ENCODE assay signal across 28 cellular contexts in genomic region chr3:187821616-187822317, GRCh38.
DNase-seq lines count a peak whose midpoint lies in the region; ATAC-seq lines count a peak whose summit lies in the region.
"Had no signal": no experiment of that assay in that cellular context is flagged by ENCODE, and none has a peak within 500 bp of the region (broad histone marks: within the 10 kb centered on the region; RNA-seq: fewer than 3 reads in every experiment).

No MANE protein-coding gene starts in this region.

- no peak overlapping the region for H3K4me3 ChIP-seq in CD4-positive, CD25-positive, alpha-beta regulatory T cell (ENCODE audit: low read depth, low read length)
- H3K4me3 ChIP-seq in CD8-positive, alpha-beta memory T cell (ENCODE audit: low read length) = no peak overlapping the region
- H3K4me3 ChIP-seq: colonic mucosa, Peyer's patch, SJSA1, uterus had no signal

- H3K9me3 ChIP-seq in CD4-positive, CD25-positive, alpha-beta regulatory T cell (ENCODE audit: control insufficient read depth in 2 of 2, low read length in 2 of 2) = no peaks in the 10 kb centered on the region
- H3K9me3 ChIP-seq in CD8-positive, alpha-beta memory T cell (ENCODE audit: low read length) = no peaks in the 10 kb centered on the region
- H3K9me3 ChIP-seq: colonic mucosa, Peyer's patch, SJSA1, uterus had no signal

- no peak overlapping the region for H3K27ac ChIP-seq in CD4-positive, CD25-positive, alpha-beta regulatory T cell (ENCODE audit: insufficient read depth, low read length, poor library complexity, severe bottlenecking)
- H3K27ac ChIP-seq in CD8-positive, alpha-beta memory T cell (ENCODE audit: low read depth, low read length) = no peak overlapping the region
- H3K27ac ChIP-seq: C4-2B, colonic mucosa, Peyer's patch, SJSA1, uterus had no signal

- H3K4me1 Mint-ChIP-seq in CD4-positive, CD25-positive, alpha-beta regulatory T cell = peaks cover 6 to 20% (median 10%) of the 10 kb centered on the region in 4 donors
- H3K4me1 Mint-ChIP-seq in CD8-positive, alpha-beta memory T cell = peaks cover 22 to 32% (median 23%) of the 10 kb centered on the region in 3 donors
- peaks cover 36% of the 10 kb centered on the region for H3K4me1 Mint-ChIP-seq in activated T-helper 1 cell treated with anti-CD3 and anti-CD28 coated beads, Interleukin-12 subunit alpha, Interleukin-12 subunit beta, Interleukin-2, Interleukin-4 antibody, amounts not matched to agents 30 ng/mL and 10 ng/mL and 1 ng/mL, durations not matched to agents 14 hours and 24 hours and 36 hours (ENCODE audit: low read depth)
- H3K4me1 Mint-ChIP-seq: memory B cell had no signal

- ATAC-seq in CD4-positive, CD25-positive, alpha-beta regulatory T cell (ENCODE audit: low read depth in 2 of 2) = no peak
- ATAC-seq in HG03521 (IDR thresholded peaks at IDR 0.05; ENCODE audit: unreplicated experiment) = no peak
- ATAC-seq: left cardiac atrium; stimulated activated naive B cell treated with anti-CD40 and anti-IgM and Interleukin-4, amounts not matched to agents 10 μg/mL and 1 μg/mL and 100 μg/mL, for 72 hours had no signal

- POLR2A ChIA-PET in CD8-positive, alpha-beta memory T cell (lab: Charles Lee) = no interaction called here

- no peaks in the 10 kb centered on the region for H3K36me3 ChIP-seq in CD4-positive, CD25-positive, alpha-beta regulatory T cell (ENCODE audit: control insufficient read depth, insufficient read depth, low read length)
- H3K36me3 ChIP-seq in CD8-positive, alpha-beta memory T cell (ENCODE audit: insufficient read depth, low read length) = no peaks in the 10 kb centered on the region
- H3K36me3 ChIP-seq: colonic mucosa, Peyer's patch, SJSA1, uterus had no signal

- in situ Hi-C loops in KBM-7 (cut with MboI; ENCODE audit: low pct_unique_long_range_greater_than_20kb, low sequenced_read_pairs) = no loop called here

- peaks cover 10% of the 10 kb centered on the region for H3K4me1 ChIP-seq in CD4-positive, CD25-positive, alpha-beta regulatory T cell (ENCODE audit: control insufficient read depth, insufficient read depth, low read length, poor library complexity, severe bottlenecking)
- H3K4me1 ChIP-seq in CD8-positive, alpha-beta memory T cell (ENCODE audit: insufficient read depth, low read length) = peaks cover 14% of the 10 kb centered on the region
- H3K4me1 ChIP-seq: colonic mucosa, Peyer's patch, SJSA1, uterus had no signal

- H3K27me3 ChIP-seq in CD4-positive, CD25-positive, alpha-beta regulatory T cell (ENCODE audit: control insufficient read depth, insufficient read depth, low read length) = no peaks in the 10 kb centered on the region
- no peaks in the 10 kb centered on the region for H3K27me3 ChIP-seq in CD8-positive, alpha-beta memory T cell (ENCODE audit: insufficient read depth, low read length, poor library complexity, severe bottlenecking)
- H3K27me3 ChIP-seq: colonic mucosa, Peyer's patch, SJSA1, uterus had no signal

- H3K27ac Mint-ChIP-seq in CD4-positive, CD25-positive, alpha-beta regulatory T cell = peak overlapping the region in 2 of 3 donors; percentile 27 to 68
- H3K27ac Mint-ChIP-seq in CD8-positive, alpha-beta memory T cell = peak overlapping the region; percentile 35 to 93 (median 82)
- H3K27ac Mint-ChIP-seq in activated T-helper 1 cell treated with anti-CD3 and anti-CD28 coated beads, Interleukin-12 subunit alpha, Interleukin-12 subunit beta, Interleukin-2, Interleukin-4 antibody, amounts not matched to agents 30 ng/mL and 10 ng/mL and 1 ng/mL, durations not matched to agents 14 hours and 24 hours and 36 hours = peak overlapping the region; percentile 89
- H3K27ac Mint-ChIP-seq: activated naive CD4-positive, alpha-beta T cell treated with anti-CD3 and anti-CD28 coated beads, Interleukin-2, amount 50 U/mL, for 24 hours; activated T-cell treated with anti-CD3 and anti-CD28 coated beads, Interleukin-2, amount 50 U/mL, for 72 hours; memory B cell; stimulated activated naive B cell treated with anti-CD40 and anti-IgM and Interleukin-4, amounts not matched to agents 10 μg/mL and 1 μg/mL and 100 μg/mL, for 72 hours had no signal

- CTCF ChIA-PET in CD8-positive, alpha-beta memory T cell (lab: Charles Lee) = no interaction called here

- no peak overlapping the region for H3K4me3 Mint-ChIP-seq in CD4-positive, CD25-positive, alpha-beta regulatory T cell
- peak overlapping the region in 2 of 7 donors; percentile 28 to 52 for H3K4me3 Mint-ChIP-seq in CD8-positive, alpha-beta memory T cell
- H3K4me3 Mint-ChIP-seq in activated T-helper 1 cell treated with anti-CD3 and anti-CD28 coated beads, Interleukin-12 subunit alpha, Interleukin-12 subunit beta, Interleukin-2, Interleukin-4 antibody, amounts not matched to agents 30 ng/mL and 10 ng/mL and 1 ng/mL, durations not matched to agents 14 hours and 24 hours and 36 hours = no peak overlapping the region
- H3K4me3 Mint-ChIP-seq: activated naive CD4-positive, alpha-beta T cell treated with anti-CD3 and anti-CD28 coated beads, Interleukin-2, amount 50 U/mL, for 24 hours; memory B cell; stimulated activated naive B cell treated with anti-CD40 and anti-IgM and Interleukin-4, amounts not matched to agents 10 μg/mL and 1 μg/mL and 100 μg/mL, for 72 hours had no signal

- peaks cover 7% of the 10 kb centered on the region for H3K36me3 Mint-ChIP-seq in CD4-positive, CD25-positive, alpha-beta regulatory T cell
- no peaks in the 10 kb centered on the region for H3K36me3 Mint-ChIP-seq in CD8-positive, alpha-beta memory T cell
- H3K36me3 Mint-ChIP-seq in activated T-helper 1 cell treated with anti-CD3 and anti-CD28 coated beads, Interleukin-12 subunit alpha, Interleukin-12 subunit beta, Interleukin-2, Interleukin-4 antibody, amounts not matched to agents 30 ng/mL and 10 ng/mL and 1 ng/mL, durations not matched to agents 14 hours and 24 hours and 36 hours (ENCODE audit: low read depth) = peaks cover 20% of the 10 kb centered on the region
- H3K36me3 Mint-ChIP-seq: activated naive CD4-positive, alpha-beta T cell treated with anti-CD3 and anti-CD28 coated beads, Interleukin-2, amount 50 U/mL, for 24 hours; memory B cell; stimulated activated naive B cell treated with anti-CD40 and anti-IgM and Interleukin-4, amounts not matched to agents 10 μg/mL and 1 μg/mL and 100 μg/mL, for 72 hours had no signal

- intact Hi-C loops in activated T-helper 1 cell treated with anti-CD3 and anti-CD28 coated beads, Interleukin-12 subunit alpha, Interleukin-12 subunit beta, Interleukin-2, Interleukin-4 antibody, amounts not matched to agents 30 ng/mL and 10 ng/mL and 1 ng/mL, durations not matched to agents 14 hours and 24 hours and 36 hours (cut with micrococcal nuclease) = no loop called here

- peaks cover 5% of the 10 kb centered on the region for H3K27me3 Mint-ChIP-seq in CD4-positive, CD25-positive, alpha-beta regulatory T cell
- H3K27me3 Mint-ChIP-seq in CD8-positive, alpha-beta memory T cell = no peaks in the 10 kb centered on the region
- no peaks in the 10 kb centered on the region for H3K27me3 Mint-ChIP-seq in activated T-helper 1 cell treated with anti-CD3 and anti-CD28 coated beads, Interleukin-12 subunit alpha, Interleukin-12 subunit beta, Interleukin-2, Interleukin-4 antibody, amounts not matched to agents 30 ng/mL and 10 ng/mL and 1 ng/mL, durations not matched to agents 14 hours and 24 hours and 36 hours (ENCODE audit: insufficient read depth)
- H3K27me3 Mint-ChIP-seq: activated naive CD4-positive, alpha-beta T cell treated with anti-CD3 and anti-CD28 coated beads, Interleukin-2, amount 50 U/mL, for 24 hours; stimulated activated naive B cell treated with anti-CD40 and anti-IgM and Interleukin-4, amounts not matched to agents 10 μg/mL and 1 μg/mL and 100 μg/mL, for 72 hours had no signal

- H3K9me3 Mint-ChIP-seq in CD4-positive, CD25-positive, alpha-beta regulatory T cell = peaks cover 0 to 7% (median 2%) of the 10 kb centered on the region in 7 donors
- peaks cover 0 to 5% (median 0%) of the 10 kb centered on the region in 5 donors for H3K9me3 Mint-ChIP-seq in CD8-positive, alpha-beta memory T cell
- H3K9me3 Mint-ChIP-seq in activated T-helper 1 cell treated with anti-CD3 and anti-CD28 coated beads, Interleukin-12 subunit alpha, Interleukin-12 subunit beta, Interleukin-2, Interleukin-4 antibody, amounts not matched to agents 30 ng/mL and 10 ng/mL and 1 ng/mL, durations not matched to agents 14 hours and 24 hours and 36 hours = peaks cover 26% of the 10 kb centered on the region

- DNase-seq in CD4-positive, CD25-positive, alpha-beta regulatory T cell = no peak
- no peak for DNase-seq in CD8-positive, alpha-beta memory T cell
- no peak for DNase-seq in activated T-helper 1 cell treated with anti-CD3 and anti-CD28 coated beads, Interleukin-12 subunit alpha, Interleukin-12 subunit beta, Interleukin-2, Interleukin-4 antibody, amounts not matched to agents 30 ng/mL and 10 ng/mL and 1 ng/mL, durations not matched to agents 14 hours and 24 hours and 36 hours (ENCODE audit: low spot score)
- peak; percentile 84 for DNase-seq in islet precursor cell
- no peak for DNase-seq in NCI-H82 treated with DMSO at 0.1 percent for 48 hours (lab: John Stamatoyannopoulos, UW; ENCODE audit: unreplicated experiment)
- no peak for DNase-seq in KBM-7
- DNase-seq: activated CD4-positive, CD25-positive, alpha-beta regulatory T cell treated with anti-CD3 and anti-CD28 coated beads, Interleukin-2, amount 50 U/mL, for 72 hours; activated T-cell treated with anti-CD3 and anti-CD28 coated beads, Interleukin-2, amount 50 U/mL, for 72 hours; anterior cingulate cortex; colonic mucosa; effector CD8-positive, alpha-beta T cell; foreskin melanocyte; GOT3; KG1; left cardiac atrium; NCI-H1436; NCI-H2081 treated with DMSO at 0.1 percent for 48 hours; NCI-H226; nucleus accumbens; Peyer's patch; stimulated activated CD4-positive, alpha-beta T cell treated with anti-CD3 and anti-CD28 coated beads, Interleukin-4, amount 100 ng/mL, for 4 hours; stimulated activated naive B cell treated with anti-CD40 and anti-IgM and Interleukin-4, amounts not matched to agents 10 μg/mL and 1 μg/mL and 100 μg/mL, for 72 hours; uterus had no signal
